In genomic region chr15:40469776-40470390, GRCh38 we compare ENCODE assay signal across 8 cellular contexts. TPM values are rescaled to one million over a fixed set of nuclear protein-coding genes. Genes with fewer than 3 reads are reported as not detected.
DNase-seq lines count a peak whose midpoint lies in the region; ATAC-seq and TF ChIP-seq lines count a peak whose summit lies in the region.

No MANE protein-coding gene starts in this region.

- H3K27ac ChIP-seq in angular gyrus (ENCODE audit: low read depth, low read length) (peak overlapping the region; percentile 52), lower lobe of right lung (peak overlapping the region; percentile 94), tibial artery (peak overlapping the region; percentile 85 to 97)

- peak overlapping the region; percentile 26 for H3K4me3 Mint-ChIP-seq in activated T-cell treated with anti-CD3 and anti-CD28 coated beads, Interleukin-2, amount 50 U/mL, for 24 hours

- DNase-seq in activated T-cell treated with anti-CD3 and anti-CD28 coated beads, Interleukin-2, amount 50 U/mL, for 24 hours, result no peak
- DNase-seq in activated T-cell treated with anti-CD3 and anti-CD28 coated beads for 4 hours, result no peak
- DNase-seq in lower lobe of right lung, result no peak
- DNase-seq in tibial artery, result no peak
- no peak for DNase-seq in amniotic stem cell (lab: John Stamatoyannopoulos, UW)
- DNase-seq in Kasumi-1 (lab: John Stamatoyannopoulos, UW), result no peak

- H3K9me3 ChIP-seq in lower lobe of right lung (no peaks in the 10 kb centered on the region), tibial artery (no peaks in the 10 kb centered on the region)

- ATAC-seq in lower lobe of right lung (no peak), HG02763 (IDR thresholded peaks at IDR 0.05; ENCODE audit: unreplicated experiment) (no peak)

- no peak for TF ChIP-seq CTCF in lower lobe of right lung (IDR thresholded peaks at IDR 0.05)
- TF ChIP-seq CTCF in tibial artery (IDR thresholded peaks at IDR 0.05), result no peak

- H3K4me3 ChIP-seq in lower lobe of right lung (peak overlapping the region; percentile 96), tibial artery (peak overlapping the region; percentile 91 to 99)

- peak overlapping the region; percentile 79 for H3K27ac Mint-ChIP-seq in activated T-cell treated with anti-CD3 and anti-CD28 coated beads, Interleukin-2, amount 50 U/mL, for 24 hours

- H3K36me3 ChIP-seq in lower lobe of right lung (peaks cover 22% of the 10 kb centered on the region), tibial artery (peaks cover 14 to 29% (median 19%) of the 10 kb centered on the region in 3 donors)

- H3K27me3 Mint-ChIP-seq in activated T-cell treated with anti-CD3 and anti-CD28 coated beads, Interleukin-2, amount 50 U/mL, for 24 hours, result no peaks in the 10 kb centered on the region

- peaks cover 33% of the 10 kb centered on the region for H3K36me3 Mint-ChIP-seq in activated T-cell treated with anti-CD3 and anti-CD28 coated beads, Interleukin-2, amount 50 U/mL, for 24 hours (ENCODE audit: low read depth)

- H3K27me3 ChIP-seq in lower lobe of right lung (ENCODE audit: low read depth), result no peaks in the 10 kb centered on the region
- no peaks in the 10 kb centered on the region for H3K27me3 ChIP-seq in tibial artery

- H3K4me1 ChIP-seq in lower lobe of right lung (peaks cover 26% of the 10 kb centered on the region), tibial artery (peaks cover 0 to 22% (median 12%) of the 10 kb centered on the region in 4 donors)

- peaks cover 39% of the 10 kb centered on the region for H3K4me1 Mint-ChIP-seq in activated T-cell treated with anti-CD3 and anti-CD28 coated beads, Interleukin-2, amount 50 U/mL, for 24 hours (ENCODE audit: low read depth)

- intact Hi-C loops in lower lobe of right lung (cut with DNase I) (no loop called here), tibial artery (cut with DNase I; ENCODE audit: low total_unique reads) (no loop called here)

- H3K9me3 Mint-ChIP-seq in activated T-cell treated with anti-CD3 and anti-CD28 coated beads, Interleukin-2, amount 50 U/mL, for 24 hours, result no peaks in the 10 kb centered on the region

RNA-seq across cellular contexts. Expression of gene CHST14, which starts 0.9 kb away (rescaled TPM):
- 15.9 TPM for total RNA-seq in lower lobe of right lung

RNA-seq across cellular contexts. Expression of gene BAHD1, which starts 29.1 kb away (rescaled TPM):
- 23.9 TPM for total RNA-seq in lower lobe of right lung
